In the genomic region with DNA sequence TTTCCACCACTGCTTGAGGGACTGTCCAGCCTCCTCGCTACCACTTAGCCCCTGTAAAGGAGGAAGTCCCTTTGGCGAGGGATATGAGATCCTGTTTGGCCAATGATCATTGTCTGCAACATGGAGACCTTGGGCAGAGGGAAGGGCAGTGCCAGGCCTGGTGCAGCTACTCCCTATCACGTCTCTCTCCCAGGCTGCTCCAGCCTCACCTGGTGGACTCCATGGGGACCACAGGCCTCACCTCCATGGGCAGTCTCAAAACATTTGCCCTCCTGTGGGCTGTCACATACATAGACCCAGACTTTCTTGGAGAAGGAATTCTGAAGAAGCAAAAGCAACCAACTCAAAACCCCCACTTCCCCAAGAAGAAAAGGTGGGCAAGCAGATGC, we compare ENCODE assay signal across 8 cellular contexts. TPM values are rescaled to one million over a fixed set of nuclear protein-coding genes. Genes with fewer than 3 reads are reported as not detected.
DNase-seq lines count a peak whose midpoint lies in the region; ATAC-seq and TF ChIP-seq lines count a peak whose summit lies in the region.
"Not testable (repeated sequence)": the region's sequence is repeated elsewhere in the genome, so short reads cannot be mapped to it uniquely, and the experiment has no call there.

No MANE protein-coding gene starts in this region.

- not testable (repeated sequence) for TF ChIP-seq CTCF in A673 (conservative IDR thresholded peaks at IDR 0.05; ENCODE audit: low read depth, low read length); right lobe of liver (IDR thresholded peaks at IDR 0.05)
- TF ChIP-seq CTCF in Peyer's patch (IDR thresholded peaks at IDR 0.05) = peak in 1 of 6 experiments; percentile 15

- H3K27ac Mint-ChIP-seq in activated naive CD4-positive, alpha-beta T cell treated with anti-CD3 and anti-CD28 coated beads, Interleukin-2, amount 10 ng/mL, durations not matched to agents 7 days and 5 days = peak overlapping the region; percentile 83

- peak overlapping the region; percentile 82 for H3K4me3 Mint-ChIP-seq in activated naive CD4-positive, alpha-beta T cell treated with anti-CD3 and anti-CD28 coated beads, Interleukin-2, amount 10 ng/mL, durations not matched to agents 7 days and 5 days

- H3K27ac ChIP-seq in A673 (ENCODE audit: low read depth, low read length, poor library complexity, severe bottlenecking) = not testable (repeated sequence)
- H3K27ac ChIP-seq in Peyer's patch = peak overlapping the region; percentile 68 to 99 (median 84)
- peak overlapping the region; percentile 70 to 84 (median 83) for H3K27ac ChIP-seq in right lobe of liver

- not testable (repeated sequence) for TF ChIP-seq POLR2A in Peyer's patch (IDR thresholded peaks at IDR 0.05); right lobe of liver (IDR thresholded peaks at IDR 0.05)

- POLR2A ChIA-PET in A673 (lab: Charles Lee; ENCODE audit: low non-redundant PET) = not testable (repeated sequence)

- not testable (repeated sequence) for H3K36me3 ChIP-seq in A673 (ENCODE audit: insufficient read depth, low read length, poor library complexity, severe bottlenecking); Peyer's patch; right lobe of liver

- CTCF ChIA-PET in A673 (lab: Charles Lee) = interaction anchor here (0.6 to 0.7 kb wide), 2 partner anchors 36 to 141 kb away, joined by 3 read pairs; no protein-coding TSS in a partner anchor
- CTCF ChIA-PET in activated naive CD4-positive, alpha-beta T cell treated with anti-CD3 and anti-CD28 coated beads, Interleukin-2, amount 10 ng/mL, durations not matched to agents 7 days and 5 days (lab: Charles Lee) = interaction anchor here (1.0 kb wide), 1 partner anchor 447 kb away, joined by 3 read pairs; no protein-coding TSS in a partner anchor

- H3K27me3 Mint-ChIP-seq in activated naive CD4-positive, alpha-beta T cell treated with anti-CD3 and anti-CD28 coated beads, Interleukin-2, amount 10 ng/mL, durations not matched to agents 7 days and 5 days = peaks cover 16% of the 10 kb centered on the region

- WGBS in right lobe of liver (ENCODE audit: insufficient coverage, low coverage, low lambda C conversion rate, missing lambda C conversion rate) = no CpG with 5 or more reads among the region's 3 CpGs

- H3K4me1 Mint-ChIP-seq in activated naive CD4-positive, alpha-beta T cell treated with anti-CD3 and anti-CD28 coated beads, Interleukin-2, amount 10 ng/mL, durations not matched to agents 7 days and 5 days = peaks cover 11% of the 10 kb centered on the region

- not testable (repeated sequence) for DNase-seq in A673 (ENCODE audit: low spot score); Peyer's patch; activated naive CD4-positive, alpha-beta T cell treated with anti-CD3 and anti-CD28 coated beads, Interleukin-2, amount 10 ng/mL, durations not matched to agents 7 days and 5 days; right lobe of liver
- peak; percentile 36 for DNase-seq in retina

- ATAC-seq in GM18909 (IDR thresholded peaks at IDR 0.05; ENCODE audit: poor library complexity, unreplicated experiment) (peak; percentile 9), HG03432 (IDR thresholded peaks at IDR 0.05; ENCODE audit: unreplicated experiment) (peak; percentile 13), esophagus mucosa (peak; percentile 22), right lobe of liver (peak; percentile 3 to 18 (median 6))

- not testable (repeated sequence) for BruUV-seq in A673 (replicated peaks; lab: Mats Ljungman, UMichigan)

- peak overlapping the region; percentile 56 for H3K4me3 ChIP-seq in A673 (ENCODE audit: low read depth, low read length, poor library complexity, severe bottlenecking)
- H3K4me3 ChIP-seq in Peyer's patch = peak overlapping the region; percentile 54 to 83 (median 60)
- H3K4me3 ChIP-seq in right lobe of liver = peak overlapping the region; percentile 59 to 73 (median 60)

- not testable (repeated sequence) for H3K4me1 ChIP-seq in A673 (ENCODE audit: insufficient read depth, low read length, poor library complexity, severe bottlenecking); Peyer's patch
- peaks cover 0 to 26% (median 4%) of the 10 kb centered on the region in 4 donors for H3K4me1 ChIP-seq in right lobe of liver

- not testable (repeated sequence) for H3K9me3 ChIP-seq in A673 (ENCODE audit: low read depth, low read length, poor library complexity, severe bottlenecking); Peyer's patch; right lobe of liver

- H3K36me3 Mint-ChIP-seq in activated naive CD4-positive, alpha-beta T cell treated with anti-CD3 and anti-CD28 coated beads, Interleukin-2, amount 10 ng/mL, durations not matched to agents 7 days and 5 days = not testable (repeated sequence)

- peaks cover 26% of the 10 kb centered on the region for H3K9me3 Mint-ChIP-seq in activated naive CD4-positive, alpha-beta T cell treated with anti-CD3 and anti-CD28 coated beads, Interleukin-2, amount 10 ng/mL, durations not matched to agents 7 days and 5 days

- H3K27me3 ChIP-seq in A673 (replicated peaks; ENCODE audit: insufficient read depth, low read depth, low read length, poor library complexity); Peyer's patch; right lobe of liver: not testable (repeated sequence)

- intact Hi-C loops in A673 (cut with micrococcal nuclease; ENCODE audit: unreplicated experiment); right lobe of liver (cut with DNase I): not testable (repeated sequence)

RNA-seq across cellular contexts. Expression of a gene that starts 16.0 kb away (rescaled TPM):
- total RNA-seq in A673 (2021) (0.49 and 1.2 TPM in 2 replicates), Peyer's patch (1 to 10 TPM; 1.3 to 5.8 (median 2.8) TPM), esophagus mucosa (0.48 TPM), right lobe of liver (1 to 10 TPM in 1 of 6 experiments, under 1 TPM in 5; 0.18 to 1.9 (median 0.29) TPM)

RNA-seq across cellular contexts. Expression of a gene that starts 35.6 kb away (rescaled TPM):
- total RNA-seq in A673 (2021) = not detected in 2 replicates
- 1 to 10 TPM in 3 of 4 donors, not detected in 1; 1.9 to 4.6 (median 3.6) TPM for total RNA-seq in Peyer's patch
- total RNA-seq in esophagus mucosa = not detected
- under 1 TPM in 4 of 6 experiments, not detected in 2; 0.09 to 0.40 (median 0.18) TPM for total RNA-seq in right lobe of liver

RNA-seq across cellular contexts. Expression of a gene that starts 47.1 kb away (rescaled TPM):
- 9.3 and 10.6 TPM in 2 replicates for total RNA-seq in A673 (2021)
- 10 to 100 TPM; 23.1 to 36.1 (median 30.8) TPM for total RNA-seq in Peyer's patch
- 28.8 TPM for total RNA-seq in esophagus mucosa
- 10 to 100 TPM; 17.7 to 53.6 (median 32.3) TPM for total RNA-seq in right lobe of liver

RNA-seq across cellular contexts. Expression of a gene that starts 58.3 kb away (rescaled TPM):
- total RNA-seq in A673 (2021) (16.8 and 46.3 TPM in 2 replicates), Peyer's patch (100 to 1,000 TPM in 3 of 4 donors, 10 to 100 TPM in 1; 53.6 to 820 (median 644) TPM), esophagus mucosa (44.4 TPM), right lobe of liver (100 to 1,000 TPM; 124 to 615 (median 240) TPM)
